In the genomic region with DNA sequence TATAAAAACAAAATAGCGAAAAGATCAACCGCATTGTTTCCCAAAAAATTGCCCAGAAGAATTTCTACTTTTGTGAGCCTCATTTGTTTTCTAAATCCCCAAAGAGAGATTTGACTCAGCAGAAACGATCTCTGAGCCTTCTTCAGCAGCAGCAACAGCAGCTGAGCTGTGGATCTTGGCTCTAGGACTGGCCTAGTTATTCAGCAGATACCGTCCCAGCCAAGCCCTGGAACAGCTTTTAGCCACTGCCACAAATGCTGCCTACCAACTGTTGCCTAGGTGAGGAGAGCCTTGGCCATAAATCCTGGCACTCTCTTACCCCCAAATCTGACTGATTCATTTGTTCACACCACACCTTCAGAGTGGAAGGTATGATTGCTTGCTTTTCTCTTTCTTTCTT, we compare ENCODE assay signal across 9 cellular contexts.
DNase-seq lines count a peak whose midpoint lies in the region; ATAC-seq and TF ChIP-seq lines count a peak whose summit lies in the region.
"Had no signal": no experiment of that assay in that cellular context is flagged by ENCODE, and none has a peak within 500 bp of the region (broad histone marks: within the 10 kb centered on the region; RNA-seq: fewer than 3 reads in every experiment).

No MANE protein-coding gene starts in this region.

- TF ChIP-seq POLR2A in esophagus muscularis mucosa (IDR thresholded peaks at IDR 0.05; ENCODE audit: low read depth), result no peak

- no peaks in the 10 kb centered on the region for H3K36me3 ChIP-seq in esophagus muscularis mucosa

- H3K9me3 Mint-ChIP-seq in activated T-cell treated with anti-CD3 and anti-CD28 coated beads, Interleukin-2, amount 50 U/mL, for 72 hours, result peaks cover 3% of the 10 kb centered on the region in 2 donors
- no peaks in the 10 kb centered on the region for H3K9me3 Mint-ChIP-seq in glutamatergic neuron (ENCODE audit: unreplicated experiment)

- H3K4me3 ChIP-seq in esophagus muscularis mucosa, result no peak overlapping the region

- no peaks in the 10 kb centered on the region for H3K9me3 ChIP-seq in esophagus muscularis mucosa

- H3K4me1 ChIP-seq in esophagus muscularis mucosa, result peaks cover 0 to 21% (median 12%) of the 10 kb centered on the region in 4 donors

- TF ChIP-seq EP300 in esophagus muscularis mucosa (IDR thresholded peaks at IDR 0.05), result no peak

- no peak overlapping the region for H3K4me3 Mint-ChIP-seq in activated T-cell treated with anti-CD3 and anti-CD28 coated beads, Interleukin-2, amount 50 U/mL, for 72 hours
- no peak overlapping the region for H3K4me3 Mint-ChIP-seq in glutamatergic neuron (ENCODE audit: unreplicated experiment)

- intact Hi-C loops in esophagus muscularis mucosa (cut with DNase I), result no loop called here

- WGBS in esophagus muscularis mucosa, result 36% methylated on average over 4 of the region's 4 CpGs

- DNase-seq in activated T-cell treated with anti-CD3 and anti-CD28 coated beads, Interleukin-2, amount 50 U/mL, for 72 hours, result no peak
- no peak for DNase-seq in activated T-cell treated with anti-CD3 and anti-CD28 coated beads, Interleukin-2, amount 50 U/mL, for 1 hour
- DNase-seq in esophagus muscularis mucosa (ENCODE audit: extremely low spot score) (no peak), mucosa of gallbladder (ENCODE audit: low spot score) (peak; percentile 45), glutamatergic neuron (no peak), T-helper 2 cell (no peak)
- DNase-seq in stimulated activated CD4-positive, alpha-beta T cell treated with anti-CD3 and anti-CD28 coated beads, Interleukin-15, amount 100 ng/mL, for 24 hours, result no peak
- DNase-seq: NCI-H1105 treated with DMSO at 0.1 percent for 48 hours had no signal

- H3K27me3 Mint-ChIP-seq in activated T-cell treated with anti-CD3 and anti-CD28 coated beads, Interleukin-2, amount 50 U/mL, for 72 hours (ENCODE audit: low read depth), result no peaks in the 10 kb centered on the region
- H3K27me3 Mint-ChIP-seq in glutamatergic neuron (ENCODE audit: unreplicated experiment), result peaks cover 2% of the 10 kb centered on the region

- H3K27ac ChIP-seq in esophagus muscularis mucosa (replicated peaks in 1 of 4), result peak overlapping the region; percentile 16 to 69 (median 42)

- no peaks in the 10 kb centered on the region for H3K27me3 ChIP-seq in esophagus muscularis mucosa

- no peaks in the 10 kb centered on the region for H3K4me1 Mint-ChIP-seq in activated T-cell treated with anti-CD3 and anti-CD28 coated beads, Interleukin-2, amount 50 U/mL, for 72 hours (ENCODE audit: low read depth)
- peaks cover 7% of the 10 kb centered on the region for H3K4me1 Mint-ChIP-seq in glutamatergic neuron (ENCODE audit: low read depth, unreplicated experiment)

- no peak for TF ChIP-seq CTCF in esophagus muscularis mucosa (IDR thresholded peaks at IDR 0.05)
- TF ChIP-seq CTCF in glutamatergic neuron (IDR thresholded peaks at IDR 0.05; ENCODE audit: partially characterized antibody, unreplicated experiment), result no peak

- no peaks in the 10 kb centered on the region for H3K36me3 Mint-ChIP-seq in activated T-cell treated with anti-CD3 and anti-CD28 coated beads, Interleukin-2, amount 50 U/mL, for 72 hours (ENCODE audit: insufficient read depth in 2 of 2)
- H3K36me3 Mint-ChIP-seq in glutamatergic neuron (ENCODE audit: unreplicated experiment), result no peaks in the 10 kb centered on the region

- ATAC-seq in activated T-cell treated with anti-CD3 and anti-CD28 coated beads, Interleukin-2, amount 50 U/mL, for 72 hours (replicated peaks in 1 of 2), result no peak
- no peak for ATAC-seq in GM19463 (IDR thresholded peaks at IDR 0.05; ENCODE audit: unreplicated experiment)

- H3K27ac Mint-ChIP-seq in activated T-cell treated with anti-CD3 and anti-CD28 coated beads, Interleukin-2, amount 50 U/mL, for 72 hours, result peak overlapping the region; percentile 11
- no peak overlapping the region for H3K27ac Mint-ChIP-seq in glutamatergic neuron (ENCODE audit: unreplicated experiment)
